ENCODE assay signal across 8 cellular contexts in the genomic region with DNA sequence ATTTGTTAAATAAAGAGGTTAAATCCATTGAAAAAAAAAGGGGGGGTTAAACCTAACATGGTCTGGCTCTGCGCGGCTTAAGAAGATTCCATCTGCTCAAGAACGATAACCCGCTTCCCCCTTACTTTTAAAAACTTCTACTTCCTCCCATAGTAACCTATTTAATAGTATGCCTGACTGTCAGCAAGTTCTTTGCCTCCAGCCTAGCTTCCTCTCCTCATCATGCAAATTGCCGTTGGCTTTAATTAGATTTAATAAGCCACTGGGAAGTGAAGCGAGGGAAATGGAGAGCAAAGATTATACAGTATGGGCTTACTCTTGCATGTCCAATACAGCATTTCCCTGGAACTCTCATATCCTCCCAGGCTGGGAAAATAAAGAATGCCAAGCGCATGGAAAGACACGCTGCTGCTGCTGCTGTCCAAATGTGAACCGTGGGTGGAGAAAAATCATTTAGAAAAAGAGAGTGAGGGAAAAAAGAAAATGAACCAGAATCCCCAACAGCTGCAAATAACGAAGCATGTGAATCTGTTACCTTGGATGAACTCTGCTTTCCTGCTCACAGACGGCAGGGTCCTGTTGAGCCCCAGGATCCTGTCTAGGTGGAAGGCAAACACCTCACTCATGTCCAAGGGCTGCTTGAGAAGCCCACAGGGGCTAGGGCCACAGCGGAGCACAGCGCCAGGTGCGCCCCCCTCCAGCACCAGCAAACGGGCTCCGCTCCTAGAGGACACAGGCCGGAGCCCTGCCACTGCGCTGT. TPM values are rescaled to one million over a fixed set of nuclear protein-coding genes. Genes with fewer than 3 reads are reported as not detected.
DNase-seq lines count a peak whose midpoint lies in the region; ATAC-seq and TF ChIP-seq lines count a peak whose summit lies in the region.

No MANE protein-coding gene starts in this region.

- H3K27me3 ChIP-seq in ascending aorta (no peaks in the 10 kb centered on the region), testis (no peaks in the 10 kb centered on the region), MG63 (no peaks in the 10 kb centered on the region)
- H3K27me3 ChIP-seq in effector memory CD4-positive, alpha-beta T cell (replicated peaks; ENCODE audit: control insufficient read depth, insufficient read depth, low read length, poor library complexity, severe bottlenecking): peaks cover 2% of the 10 kb centered on the region

- H3K36me3 ChIP-seq in ascending aorta (peaks cover 0 to 5% of the 10 kb centered on the region in 2 donors), testis (ENCODE audit: low read depth, missing control alignments) (no peaks in the 10 kb centered on the region), MG63 (no peaks in the 10 kb centered on the region)
- H3K36me3 ChIP-seq in effector memory CD4-positive, alpha-beta T cell (ENCODE audit: control insufficient read depth, insufficient read depth, low read length): no peaks in the 10 kb centered on the region

- peaks cover 0 to 25% of the 10 kb centered on the region in 2 donors for H3K4me1 ChIP-seq in ascending aorta
- H3K4me1 ChIP-seq in testis: no peaks in the 10 kb centered on the region
- H3K4me1 ChIP-seq in effector memory CD4-positive, alpha-beta T cell (ENCODE audit: control insufficient read depth, insufficient read depth, low read length, poor library complexity, severe bottlenecking): no peaks in the 10 kb centered on the region

- H3K9me3 ChIP-seq in ascending aorta (no peaks in the 10 kb centered on the region), testis (no peaks in the 10 kb centered on the region), MG63 (no peaks in the 10 kb centered on the region)
- no peaks in the 10 kb centered on the region for H3K9me3 ChIP-seq in effector memory CD4-positive, alpha-beta T cell (ENCODE audit: control insufficient read depth, low read length)

- intact Hi-C loops in ascending aorta (cut with DNase I) (loop anchor here (1.0 to 10.0 kb wide), 7 partner anchors 41 to 788 kb away; partner anchors contain the start of genes C4orf46, ETFDH and TMEM144), testis (cut with DNase I; ENCODE audit: low total_unique reads) (loop anchor here (5.0 kb wide), 1 partner anchor 178 kb away; no protein-coding TSS in a partner anchor)

- peak overlapping the region; percentile 68 to 88 for H3K4me3 ChIP-seq in ascending aorta
- peak overlapping the region; percentile 53 to 71 for H3K4me3 ChIP-seq in testis
- H3K4me3 ChIP-seq in MG63: no peak overlapping the region
- no peak overlapping the region for H3K4me3 ChIP-seq in effector memory CD4-positive, alpha-beta T cell (ENCODE audit: insufficient read depth, low read depth, low read length, poor library complexity, severe bottlenecking)

- 4 to 15% methylated on average over 11 to 18 of the region's 18 CpGs for WGBS in testis, 2 donors

- ATAC-seq in HG03342 (IDR thresholded peaks at IDR 0.05; ENCODE audit: unreplicated experiment): peak; percentile 19

- no peak for TF ChIP-seq POLR2A in testis (IDR thresholded peaks at IDR 0.05)

- TF ChIP-seq CTCF in ascending aorta (IDR thresholded peaks at IDR 0.05): no peak
- TF ChIP-seq CTCF in testis (IDR thresholded peaks at IDR 0.05): no peak

- no peak for DNase-seq in ascending aorta (ENCODE audit: low spot score in 2 of 2)
- DNase-seq in left kidney (ENCODE audit: low read depth, low spot score): peak; percentile 50
- DNase-seq in testis: no peak
- no peak for DNase-seq in MG63
- DNase-seq in NCI-H1092 treated with DMSO at 0.1 percent for 48 hours (lab: John Stamatoyannopoulos, UW): no peak
- no peak for DNase-seq in effector memory CD4-positive, alpha-beta T cell
- DNase-seq in H4 (ENCODE audit: low spot score): no peak

- H3K27ac ChIP-seq in ascending aorta (peak overlapping the region; percentile 88 to 97), testis (peak overlapping the region; percentile 82 to 84)
- H3K27ac ChIP-seq in effector memory CD4-positive, alpha-beta T cell (ENCODE audit: insufficient read depth, low read length, poor library complexity, severe bottlenecking): no peak overlapping the region

RNA-seq across cellular contexts. Expression of gene GASK1B, which starts 2.7 kb away (rescaled TPM):
- total RNA-seq in ascending aorta (69.7 TPM), testis (10 to 100 TPM; 19.8 to 24.0 TPM)
- polyA plus RNA-seq in testis (ENCODE audit: insufficient read depth, low read depth, low replicate concordance): 19.3 TPM
- 2.0 and 4.1 TPM in 2 replicates for total RNA-seq in MG63 (2014; rRNA removed; shearing (Covaris generic); ENCODE audit: low replicate concordance)
- total RNA-seq in H4 (2014; rRNA removed; shearing (Covaris generic)): 2.1 and 2.2 TPM in 2 replicates

RNA-seq across cellular contexts. Expression of gene TMEM144, which starts 40.2 kb away (rescaled TPM):
- total RNA-seq in ascending aorta (4.0 TPM), testis (10 to 100 TPM; 24.2 to 44.6 TPM)
- polyA plus RNA-seq in testis (ENCODE audit: insufficient read depth, low read depth, low replicate concordance): 45.4 TPM
- 1.7 and 3.9 TPM in 2 replicates for total RNA-seq in MG63 (2014; rRNA removed; shearing (Covaris generic); ENCODE audit: low replicate concordance)
- total RNA-seq in H4 (2014; rRNA removed; shearing (Covaris generic)): 1.8 and 4.5 TPM in 2 replicates

Comparison
In these comparisons a context has a peak if more than half of its experiments do, and no peak if none do; other contexts are left out.
1. H3K4me3 ChIP-seq: peak in ascending aorta (2 of 2) and testis (2 of 2); none in MG63 (single experiment) and effector memory CD4-positive, alpha-beta T cell (single experiment).